In the genomic region with DNA sequence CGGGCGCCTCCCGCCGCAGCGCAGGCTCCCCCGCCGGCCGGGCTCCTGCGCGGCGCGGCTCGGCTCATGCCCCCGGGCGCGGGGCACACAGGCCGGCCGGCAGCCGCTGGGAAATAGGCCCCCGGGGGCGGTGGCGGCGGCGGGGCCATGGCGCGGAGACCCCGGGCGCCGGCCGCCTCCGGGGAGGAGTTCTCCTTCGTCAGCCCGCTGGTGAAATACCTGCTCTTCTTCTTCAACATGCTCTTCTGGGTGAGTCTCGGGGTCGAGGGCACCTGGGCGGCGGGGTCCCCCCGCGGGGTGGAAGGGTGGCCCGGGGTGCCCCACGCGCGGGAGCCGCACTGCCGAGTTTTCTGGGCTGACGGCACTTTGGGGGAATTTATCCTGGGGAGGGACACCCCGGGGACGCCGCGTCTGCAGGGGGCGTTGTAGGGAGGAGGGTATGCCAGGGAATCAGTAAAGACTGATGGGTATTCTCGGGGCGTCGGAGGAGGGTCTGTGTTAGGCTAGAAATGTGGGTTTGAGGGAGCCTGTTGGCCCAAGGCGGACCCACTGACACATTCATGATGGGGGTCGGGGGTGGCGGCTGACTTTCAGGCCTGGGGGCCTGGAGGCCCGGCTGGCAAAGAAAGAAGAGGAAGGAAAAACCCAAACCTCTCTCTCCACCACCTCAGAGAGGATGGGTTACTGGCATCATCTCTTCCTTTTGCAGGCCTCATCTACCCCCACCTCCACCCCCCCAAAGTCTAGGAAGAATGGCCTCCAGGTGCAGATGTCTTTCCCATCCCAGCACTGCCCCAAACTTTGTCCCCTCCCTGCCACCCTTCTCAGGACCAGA, we compare ENCODE assay signal across 8 cellular contexts.
DNase-seq lines count a peak whose midpoint lies in the region; ATAC-seq lines count a peak whose summit lies in the region.

No MANE protein-coding gene starts in this region.

- H3K27ac Mint-ChIP-seq in activated T-cell treated with anti-CD3 and anti-CD28 coated beads, Interleukin-2, amount 50 U/mL, for 24 hours = no peak overlapping the region

- H3K27me3 ChIP-seq in iPS DF 6.9 (ENCODE audit: control insufficient read depth, insufficient read depth, low read length) = peaks cover 2% of the 10 kb centered on the region; the same call in 1 of the 2 replicates

- H3K4me1 Mint-ChIP-seq in activated T-cell treated with anti-CD3 and anti-CD28 coated beads, Interleukin-2, amount 50 U/mL, for 24 hours (ENCODE audit: low read depth) = peaks cover 18% of the 10 kb centered on the region

- peak; percentile 68 for DNase-seq in activated effector memory CD4-positive, alpha-beta T cell treated with anti-CD3 and anti-CD28 coated beads, Interleukin-2, amount 50 U/mL, for 16 hours
- DNase-seq in activated effector memory CD4-positive, alpha-beta T cell treated with Interleukin-2 at 50 U/mL for 16 hours = no peak
- DNase-seq in activated T-cell treated with anti-CD3 and anti-CD28 coated beads, Interleukin-2, amount 50 U/mL, for 24 hours = peak; percentile 51
- DNase-seq in iPS DF 6.9 (ENCODE audit: low read depth, low spot score) (no peak), hippocampal formation (lab: John Stamatoyannopoulos, UW) (no peak), middle frontal gyrus (ENCODE audit: extremely low spot score, low spot score) (no peak)
- DNase-seq in stimulated activated CD8-positive, alpha-beta memory T cell treated with anti-CD3 and anti-CD28 coated beads, Interleukin-4, amount 100 ng/mL, for 48 hours = peak; percentile 56

- no peaks in the 10 kb centered on the region for H3K36me3 ChIP-seq in iPS DF 6.9 (ENCODE audit: control insufficient read depth, insufficient read depth, low read length)

- H3K27ac ChIP-seq in iPS DF 6.9 (ENCODE audit: low read length) = no peak overlapping the region

- H3K4me3 ChIP-seq in iPS DF 6.9 (ENCODE audit: low read length) = peak overlapping the region; percentile 65; the same call in 1 of the 2 replicates

- peaks cover 25% of the 10 kb centered on the region for H3K27me3 Mint-ChIP-seq in activated T-cell treated with anti-CD3 and anti-CD28 coated beads, Interleukin-2, amount 50 U/mL, for 24 hours

- ATAC-seq in HG03432 (IDR thresholded peaks at IDR 0.05; ENCODE audit: unreplicated experiment) = peak; percentile 25

- H3K4me3 Mint-ChIP-seq in activated T-cell treated with anti-CD3 and anti-CD28 coated beads, Interleukin-2, amount 50 U/mL, for 24 hours = peak overlapping the region; percentile 75

- WGBS in iPS DF 6.9 (ENCODE audit: insufficient coverage, insufficient read length) = no CpG with 5 or more reads among the region's 58 CpGs

- H3K4me1 ChIP-seq in iPS DF 6.9 (ENCODE audit: control insufficient read depth, insufficient read depth, low read length) = peaks cover 4% of the 10 kb centered on the region; the same call in 1 of the 2 replicates

- no peaks in the 10 kb centered on the region for H3K9me3 ChIP-seq in iPS DF 6.9 (ENCODE audit: control insufficient read depth, insufficient read depth, low read length)

- H3K9me3 Mint-ChIP-seq in activated T-cell treated with anti-CD3 and anti-CD28 coated beads, Interleukin-2, amount 50 U/mL, for 24 hours = no peaks in the 10 kb centered on the region

- H3K36me3 Mint-ChIP-seq in activated T-cell treated with anti-CD3 and anti-CD28 coated beads, Interleukin-2, amount 50 U/mL, for 24 hours (ENCODE audit: low read depth) = no peaks in the 10 kb centered on the region

Comparison
In these comparisons a context has a peak if more than half of its experiments do, and no peak if none do; other contexts are left out.
1. DNase-seq: peak in activated effector memory CD4-positive, alpha-beta T cell treated with anti-CD3 and anti-CD28 coated beads, Interleukin-2, amount 50 U/mL, for 16 hours (single experiment), activated T-cell treated with anti-CD3 and anti-CD28 coated beads, Interleukin-2, amount 50 U/mL, for 24 hours (single experiment) and stimulated activated CD8-positive, alpha-beta memory T cell treated with anti-CD3 and anti-CD28 coated beads, Interleukin-4, amount 100 ng/mL, for 48 hours (single experiment); none in activated effector memory CD4-positive, alpha-beta T cell treated with Interleukin-2 at 50 U/mL for 16 hours (single experiment), iPS DF 6.9 (single experiment), hippocampal formation (0 of 2) and middle frontal gyrus (single experiment).